1 cellular context compared by ENCODE assay signal in the genomic region with DNA sequence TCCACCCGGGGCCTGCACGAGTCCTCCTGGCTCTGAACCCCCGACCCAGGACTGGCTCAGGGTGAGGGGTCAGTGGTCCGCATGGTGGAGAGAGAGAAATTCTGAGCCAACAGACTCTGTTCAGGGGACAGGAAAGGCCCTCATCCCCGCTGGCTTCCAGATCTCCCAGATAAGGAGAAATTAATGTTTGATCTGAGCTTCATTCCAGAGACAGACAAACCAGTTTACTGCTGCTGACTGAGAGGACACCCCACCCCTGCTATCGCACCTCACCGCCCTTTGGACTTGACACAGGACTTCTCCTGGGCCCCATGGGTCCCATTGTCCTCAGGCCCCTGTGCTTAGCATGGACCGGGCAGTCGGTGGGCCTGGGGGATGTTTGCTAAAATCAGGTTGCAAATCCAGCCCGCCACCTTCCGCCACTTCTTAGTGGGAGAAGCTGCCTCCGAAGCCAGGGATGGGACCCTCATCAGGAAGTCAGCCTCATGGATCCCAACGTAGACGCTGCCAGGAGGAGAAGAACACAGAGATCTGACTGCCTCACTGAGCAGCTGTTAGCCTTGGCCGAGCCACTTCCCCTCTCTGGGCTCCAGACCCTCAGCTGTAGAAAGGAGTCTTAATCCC.
A peak's percentile ranks its signal among the peaks of the same experiment; 100 is the strongest.
TF ChIP-seq lines count a peak whose summit lies in the region.

No MANE protein-coding gene starts in this region.

TF ChIP-seq in HepG2, 621 proteins besides CTCF, POLR2A, EP300 and RAD21 (continued from another document and continues in another):
- TF ChIP-seq, protein P1, sequence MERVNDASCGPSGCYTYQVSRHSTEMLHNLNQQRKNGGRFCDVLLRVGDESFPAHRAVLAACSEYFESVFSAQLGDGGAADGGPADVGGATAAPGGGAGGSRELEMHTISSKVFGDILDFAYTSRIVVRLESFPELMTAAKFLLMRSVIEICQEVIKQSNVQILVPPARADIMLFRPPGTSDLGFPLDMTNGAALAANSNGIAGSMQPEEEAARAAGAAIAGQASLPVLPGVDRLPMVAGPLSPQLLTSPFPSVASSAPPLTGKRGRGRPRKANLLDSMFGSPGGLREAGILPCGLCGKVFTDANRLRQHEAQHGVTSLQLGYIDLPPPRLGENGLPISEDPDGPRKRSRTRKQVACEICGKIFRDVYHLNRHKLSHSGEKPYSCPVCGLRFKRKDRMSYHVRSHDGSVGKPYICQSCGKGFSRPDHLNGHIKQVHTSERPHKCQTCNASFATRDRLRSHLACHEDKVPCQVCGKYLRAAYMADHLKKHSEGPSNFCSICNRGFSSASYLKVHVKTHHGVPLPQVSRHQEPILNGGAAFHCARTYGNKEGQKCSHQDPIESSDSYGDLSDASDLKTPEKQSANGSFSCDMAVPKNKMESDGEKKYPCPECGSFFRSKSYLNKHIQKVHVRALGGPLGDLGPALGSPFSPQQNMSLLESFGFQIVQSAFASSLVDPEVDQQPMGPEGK (CRISPR knock-in tag; IDR thresholded peaks at IDR 0.05), result peak; percentile 96
- TF ChIP-seq, protein P2, sequence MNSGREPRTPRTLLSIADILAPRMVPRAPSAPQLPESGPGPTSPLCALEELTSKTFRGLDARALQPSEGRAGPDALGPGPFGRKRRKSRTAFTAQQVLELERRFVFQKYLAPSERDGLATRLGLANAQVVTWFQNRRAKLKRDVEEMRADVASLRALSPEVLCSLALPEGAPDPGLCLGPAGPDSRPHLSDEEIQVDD (CRISPR knock-in tag; IDR thresholded peaks at IDR 0.05; ENCODE audit: borderline replicate concordance), result 0 out of 2 replicates have a peak, but pooled peaks have one; percentile 62
- TF ChIP-seq ZNF446 (CRISPR knock-in tag; IDR thresholded peaks at IDR 0.05) (no peak), LCORL (IDR thresholded peaks at IDR 0.05) (no peak), LCORL (CRISPR knock-in tag; IDR thresholded peaks at IDR 0.05) (peak; percentile 99), CAMTA2 (CRISPR knock-in tag; IDR thresholded peaks at IDR 0.05; ENCODE audit: borderline replicate concordance) (0 out of 2 replicates have a peak, but pooled peaks have one; percentile 68), STAG1 (CRISPR knock-in tag; IDR thresholded peaks at IDR 0.05) (peak; percentile 22), CHD2 (IDR thresholded peaks at IDR 0.05; ENCODE audit: low read depth, low read length) (peak; percentile 15; the same call in 1 of the 2 replicates), ZNF746 (CRISPR knock-in tag; IDR thresholded peaks at IDR 0.05) (peak; percentile 77), TBL1XR1 (IDR thresholded peaks at IDR 0.05; ENCODE audit: borderline replicate concordance, low read length, partially characterized antibody) (peak; percentile 34), ZNF263 (CRISPR knock-in tag; IDR thresholded peaks at IDR 0.05) (peak; percentile 99), ZNF552 (CRISPR knock-in tag; IDR thresholded peaks at IDR 0.05; ENCODE audit: borderline replicate concordance) (peak; percentile 55; the same call in 1 of the 2 replicates), IRX3 (CRISPR knock-in tag; IDR thresholded peaks at IDR 0.05; ENCODE audit: borderline replicate concordance, low read depth) (no peak), ZNF563 (CRISPR knock-in tag; IDR thresholded peaks at IDR 0.05) (no peak), HMG20B (CRISPR knock-in tag; conservative IDR thresholded peaks at IDR 0.05) (peak; percentile 83; the same call in 1 of the 2 replicates), ZSCAN29 (CRISPR knock-in tag; conservative IDR thresholded peaks at IDR 0.05) (0 out of 2 replicates have a peak, but pooled peaks have one; percentile 62), ZNF83 (CRISPR knock-in tag; IDR thresholded peaks at IDR 0.05; ENCODE audit: borderline replicate concordance) (peak; percentile 58; the same call in 1 of the 2 replicates), ZFAT (CRISPR knock-in tag; conservative IDR thresholded peaks at IDR 0.05) (no peak), ZNF768 (CRISPR knock-in tag; IDR thresholded peaks at IDR 0.05) (peak; percentile 49; the same call in 1 of the 2 replicates)
- TF ChIP-seq, protein P3, sequence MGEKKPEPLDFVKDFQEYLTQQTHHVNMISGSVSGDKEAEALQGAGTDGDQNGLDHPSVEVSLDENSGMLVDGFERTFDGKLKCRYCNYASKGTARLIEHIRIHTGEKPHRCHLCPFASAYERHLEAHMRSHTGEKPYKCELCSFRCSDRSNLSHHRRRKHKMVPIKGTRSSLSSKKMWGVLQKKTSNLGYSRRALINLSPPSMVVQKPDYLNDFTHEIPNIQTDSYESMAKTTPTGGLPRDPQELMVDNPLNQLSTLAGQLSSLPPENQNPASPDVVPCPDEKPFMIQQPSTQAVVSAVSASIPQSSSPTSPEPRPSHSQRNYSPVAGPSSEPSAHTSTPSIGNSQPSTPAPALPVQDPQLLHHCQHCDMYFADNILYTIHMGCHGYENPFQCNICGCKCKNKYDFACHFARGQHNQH (CRISPR knock-in tag; IDR thresholded peaks at IDR 0.05), result peak; percentile 93
- TF ChIP-seq, protein P4, sequence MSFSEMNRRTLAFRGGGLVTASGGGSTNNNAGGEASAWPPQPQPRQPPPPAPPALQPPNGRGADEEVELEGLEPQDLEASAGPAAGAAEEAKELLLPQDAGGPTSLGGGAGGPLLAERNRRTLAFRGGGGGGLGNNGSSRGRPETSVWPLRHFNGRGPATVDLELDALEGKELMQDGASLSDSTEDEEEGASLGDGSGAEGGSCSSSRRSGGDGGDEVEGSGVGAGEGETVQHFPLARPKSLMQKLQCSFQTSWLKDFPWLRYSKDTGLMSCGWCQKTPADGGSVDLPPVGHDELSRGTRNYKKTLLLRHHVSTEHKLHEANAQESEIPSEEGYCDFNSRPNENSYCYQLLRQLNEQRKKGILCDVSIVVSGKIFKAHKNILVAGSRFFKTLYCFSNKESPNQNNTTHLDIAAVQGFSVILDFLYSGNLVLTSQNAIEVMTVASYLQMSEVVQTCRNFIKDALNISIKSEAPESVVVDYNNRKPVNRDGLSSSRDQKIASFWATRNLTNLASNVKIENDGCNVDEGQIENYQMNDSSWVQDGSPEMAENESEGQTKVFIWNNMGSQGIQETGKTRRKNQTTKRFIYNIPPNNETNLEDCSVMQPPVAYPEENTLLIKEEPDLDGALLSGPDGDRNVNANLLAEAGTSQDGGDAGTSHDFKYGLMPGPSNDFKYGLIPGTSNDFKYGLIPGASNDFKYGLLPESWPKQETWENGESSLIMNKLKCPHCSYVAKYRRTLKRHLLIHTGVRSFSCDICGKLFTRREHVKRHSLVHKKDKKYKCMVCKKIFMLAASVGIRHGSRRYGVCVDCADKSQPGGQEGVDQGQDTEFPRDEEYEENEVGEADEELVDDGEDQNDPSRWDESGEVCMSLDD (CRISPR knock-in tag; IDR thresholded peaks at IDR 0.05; ENCODE audit: borderline replicate concordance), result peak; percentile 94; the same call in 1 of the 2 replicates
- TF ChIP-seq, protein P5, sequence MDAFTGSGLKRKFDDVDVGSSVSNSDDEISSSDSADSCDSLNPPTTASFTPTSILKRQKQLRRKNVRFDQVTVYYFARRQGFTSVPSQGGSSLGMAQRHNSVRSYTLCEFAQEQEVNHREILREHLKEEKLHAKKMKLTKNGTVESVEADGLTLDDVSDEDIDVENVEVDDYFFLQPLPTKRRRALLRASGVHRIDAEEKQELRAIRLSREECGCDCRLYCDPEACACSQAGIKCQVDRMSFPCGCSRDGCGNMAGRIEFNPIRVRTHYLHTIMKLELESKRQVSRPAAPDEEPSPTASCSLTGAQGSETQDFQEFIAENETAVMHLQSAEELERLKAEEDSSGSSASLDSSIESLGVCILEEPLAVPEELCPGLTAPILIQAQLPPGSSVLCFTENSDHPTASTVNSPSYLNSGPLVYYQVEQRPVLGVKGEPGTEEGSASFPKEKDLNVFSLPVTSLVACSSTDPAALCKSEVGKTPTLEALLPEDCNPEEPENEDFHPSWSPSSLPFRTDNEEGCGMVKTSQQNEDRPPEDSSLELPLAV (CRISPR knock-in tag; conservative IDR thresholded peaks at IDR 0.05; ENCODE audit: low read depth), result no peak
- TF ChIP-seq, protein P6, sequence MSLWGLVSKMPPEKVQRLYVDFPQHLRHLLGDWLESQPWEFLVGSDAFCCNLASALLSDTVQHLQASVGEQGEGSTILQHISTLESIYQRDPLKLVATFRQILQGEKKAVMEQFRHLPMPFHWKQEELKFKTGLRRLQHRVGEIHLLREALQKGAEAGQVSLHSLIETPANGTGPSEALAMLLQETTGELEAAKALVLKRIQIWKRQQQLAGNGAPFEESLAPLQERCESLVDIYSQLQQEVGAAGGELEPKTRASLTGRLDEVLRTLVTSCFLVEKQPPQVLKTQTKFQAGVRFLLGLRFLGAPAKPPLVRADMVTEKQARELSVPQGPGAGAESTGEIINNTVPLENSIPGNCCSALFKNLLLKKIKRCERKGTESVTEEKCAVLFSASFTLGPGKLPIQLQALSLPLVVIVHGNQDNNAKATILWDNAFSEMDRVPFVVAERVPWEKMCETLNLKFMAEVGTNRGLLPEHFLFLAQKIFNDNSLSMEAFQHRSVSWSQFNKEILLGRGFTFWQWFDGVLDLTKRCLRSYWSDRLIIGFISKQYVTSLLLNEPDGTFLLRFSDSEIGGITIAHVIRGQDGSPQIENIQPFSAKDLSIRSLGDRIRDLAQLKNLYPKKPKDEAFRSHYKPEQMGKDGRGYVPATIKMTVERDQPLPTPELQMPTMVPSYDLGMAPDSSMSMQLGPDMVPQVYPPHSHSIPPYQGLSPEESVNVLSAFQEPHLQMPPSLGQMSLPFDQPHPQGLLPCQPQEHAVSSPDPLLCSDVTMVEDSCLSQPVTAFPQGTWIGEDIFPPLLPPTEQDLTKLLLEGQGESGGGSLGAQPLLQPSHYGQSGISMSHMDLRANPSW (CRISPR knock-in tag; IDR thresholded peaks at IDR 0.05; ENCODE audit: borderline replicate concordance), result 0 out of 2 replicates have a peak, but pooled peaks have one; percentile 40
- TF ChIP-seq, protein P7, sequence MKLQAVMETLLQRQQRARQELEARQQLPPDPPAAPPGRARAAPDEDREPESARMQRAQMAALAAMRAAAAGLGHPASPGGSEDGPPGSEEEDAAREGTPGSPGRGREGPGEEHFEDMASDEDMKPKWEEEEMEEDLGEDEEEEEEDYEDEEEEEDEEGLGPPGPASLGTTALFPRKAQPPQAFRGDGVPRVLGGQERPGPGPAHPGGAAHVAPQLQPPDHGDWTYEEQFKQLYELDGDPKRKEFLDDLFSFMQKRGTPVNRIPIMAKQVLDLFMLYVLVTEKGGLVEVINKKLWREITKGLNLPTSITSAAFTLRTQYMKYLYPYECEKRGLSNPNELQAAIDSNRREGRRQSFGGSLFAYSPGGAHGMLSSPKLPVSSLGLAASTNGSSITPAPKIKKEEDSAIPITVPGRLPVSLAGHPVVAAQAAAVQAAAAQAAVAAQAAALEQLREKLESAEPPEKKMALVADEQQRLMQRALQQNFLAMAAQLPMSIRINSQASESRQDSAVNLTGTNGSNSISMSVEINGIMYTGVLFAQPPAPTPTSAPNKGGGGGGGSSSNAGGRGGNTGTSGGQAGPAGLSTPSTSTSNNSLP (IDR thresholded peaks at IDR 0.05; ENCODE audit: low read depth, low read length), result peak; percentile 96
- TF ChIP-seq, protein P8, sequence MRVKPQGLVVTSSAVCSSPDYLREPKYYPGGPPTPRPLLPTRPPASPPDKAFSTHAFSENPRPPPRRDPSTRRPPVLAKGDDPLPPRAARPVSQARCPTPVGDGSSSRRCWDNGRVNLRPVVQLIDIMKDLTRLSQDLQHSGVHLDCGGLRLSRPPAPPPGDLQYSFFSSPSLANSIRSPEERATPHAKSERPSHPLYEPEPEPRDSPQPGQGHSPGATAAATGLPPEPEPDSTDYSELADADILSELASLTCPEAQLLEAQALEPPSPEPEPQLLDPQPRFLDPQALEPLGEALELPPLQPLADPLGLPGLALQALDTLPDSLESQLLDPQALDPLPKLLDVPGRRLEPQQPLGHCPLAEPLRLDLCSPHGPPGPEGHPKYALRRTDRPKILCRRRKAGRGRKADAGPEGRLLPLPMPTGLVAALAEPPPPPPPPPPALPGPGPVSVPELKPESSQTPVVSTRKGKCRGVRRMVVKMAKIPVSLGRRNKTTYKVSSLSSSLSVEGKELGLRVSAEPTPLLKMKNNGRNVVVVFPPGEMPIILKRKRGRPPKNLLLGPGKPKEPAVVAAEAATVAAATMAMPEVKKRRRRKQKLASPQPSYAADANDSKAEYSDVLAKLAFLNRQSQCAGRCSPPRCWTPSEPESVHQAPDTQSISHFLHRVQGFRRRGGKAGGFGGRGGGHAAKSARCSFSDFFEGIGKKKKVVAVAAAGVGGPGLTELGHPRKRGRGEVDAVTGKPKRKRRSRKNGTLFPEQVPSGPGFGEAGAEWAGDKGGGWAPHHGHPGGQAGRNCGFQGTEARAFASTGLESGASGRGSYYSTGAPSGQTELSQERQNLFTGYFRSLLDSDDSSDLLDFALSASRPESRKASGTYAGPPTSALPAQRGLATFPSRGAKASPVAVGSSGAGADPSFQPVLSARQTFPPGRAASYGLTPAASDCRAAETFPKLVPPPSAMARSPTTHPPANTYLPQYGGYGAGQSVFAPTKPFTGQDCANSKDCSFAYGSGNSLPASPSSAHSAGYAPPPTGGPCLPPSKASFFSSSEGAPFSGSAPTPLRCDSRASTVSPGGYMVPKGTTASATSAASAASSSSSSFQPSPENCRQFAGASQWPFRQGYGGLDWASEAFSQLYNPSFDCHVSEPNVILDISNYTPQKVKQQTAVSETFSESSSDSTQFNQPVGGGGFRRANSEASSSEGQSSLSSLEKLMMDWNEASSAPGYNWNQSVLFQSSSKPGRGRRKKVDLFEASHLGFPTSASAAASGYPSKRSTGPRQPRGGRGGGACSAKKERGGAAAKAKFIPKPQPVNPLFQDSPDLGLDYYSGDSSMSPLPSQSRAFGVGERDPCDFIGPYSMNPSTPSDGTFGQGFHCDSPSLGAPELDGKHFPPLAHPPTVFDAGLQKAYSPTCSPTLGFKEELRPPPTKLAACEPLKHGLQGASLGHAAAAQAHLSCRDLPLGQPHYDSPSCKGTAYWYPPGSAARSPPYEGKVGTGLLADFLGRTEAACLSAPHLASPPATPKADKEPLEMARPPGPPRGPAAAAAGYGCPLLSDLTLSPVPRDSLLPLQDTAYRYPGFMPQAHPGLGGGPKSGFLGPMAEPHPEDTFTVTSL (CRISPR knock-in tag; IDR thresholded peaks at IDR 0.05; ENCODE audit: borderline replicate concordance), result peak; percentile 77; the same call in 1 of the 2 replicates
- TF ChIP-seq, protein P9, sequence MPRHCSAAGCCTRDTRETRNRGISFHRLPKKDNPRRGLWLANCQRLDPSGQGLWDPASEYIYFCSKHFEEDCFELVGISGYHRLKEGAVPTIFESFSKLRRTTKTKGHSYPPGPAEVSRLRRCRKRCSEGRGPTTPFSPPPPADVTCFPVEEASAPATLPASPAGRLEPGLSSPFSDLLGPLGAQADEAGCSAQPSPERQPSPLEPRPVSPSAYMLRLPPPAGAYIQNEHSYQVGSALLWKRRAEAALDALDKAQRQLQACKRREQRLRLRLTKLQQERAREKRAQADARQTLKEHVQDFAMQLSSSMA (CRISPR knock-in tag; IDR thresholded peaks at IDR 0.05), result peak; percentile 84
- TF ChIP-seq, protein P10, sequence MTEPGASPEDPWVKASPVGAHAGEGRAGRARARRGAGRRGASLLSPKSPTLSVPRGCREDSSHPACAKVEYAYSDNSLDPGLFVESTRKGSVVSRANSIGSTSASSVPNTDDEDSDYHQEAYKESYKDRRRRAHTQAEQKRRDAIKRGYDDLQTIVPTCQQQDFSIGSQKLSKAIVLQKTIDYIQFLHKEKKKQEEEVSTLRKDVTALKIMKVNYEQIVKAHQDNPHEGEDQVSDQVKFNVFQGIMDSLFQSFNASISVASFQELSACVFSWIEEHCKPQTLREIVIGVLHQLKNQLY (CRISPR knock-in tag; IDR thresholded peaks at IDR 0.05), result peak; percentile 67
- TF ChIP-seq, protein P11, sequence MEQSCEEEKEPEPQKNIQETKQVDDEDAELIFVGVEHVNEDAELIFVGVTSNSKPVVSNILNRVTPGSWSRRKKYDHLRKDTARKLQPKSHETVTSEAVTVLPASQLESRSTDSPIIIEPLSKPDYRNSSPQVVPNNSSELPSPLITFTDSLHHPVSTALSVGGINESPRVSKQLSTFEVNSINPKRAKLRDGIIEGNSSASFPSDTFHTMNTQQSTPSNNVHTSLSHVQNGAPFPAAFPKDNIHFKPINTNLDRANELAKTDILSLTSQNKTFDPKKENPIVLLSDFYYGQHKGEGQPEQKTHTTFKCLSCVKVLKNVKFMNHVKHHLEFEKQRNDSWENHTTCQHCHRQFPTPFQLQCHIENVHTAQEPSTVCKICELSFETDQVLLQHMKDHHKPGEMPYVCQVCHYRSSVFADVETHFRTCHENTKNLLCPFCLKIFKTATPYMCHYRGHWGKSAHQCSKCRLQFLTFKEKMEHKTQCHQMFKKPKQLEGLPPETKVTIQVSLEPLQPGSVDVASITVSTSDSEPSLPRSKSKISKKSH (CRISPR knock-in tag; IDR thresholded peaks at IDR 0.05; ENCODE audit: borderline replicate concordance), result peak; percentile 79; the same call in 1 of the 2 replicates
